ENCODE assay signal across 13 cellular contexts in genomic region chr3:141798455-141798854, GRCh38. TPM values are rescaled to one million over a fixed set of nuclear protein-coding genes. Genes with fewer than 3 reads are reported as not detected.
A peak's percentile ranks its signal among the peaks of the same experiment; 100 is the strongest.
DNase-seq lines count a peak whose midpoint lies in the region; ATAC-seq and TF ChIP-seq lines count a peak whose summit lies in the region.
"Had no signal": no experiment of that assay in that cellular context is flagged by ENCODE, and none has a peak within 500 bp of the region (broad histone marks: within the 10 kb centered on the region; RNA-seq: fewer than 3 reads in every experiment).

No MANE protein-coding gene starts in this region.

- no peak for ATAC-seq in activated CD4-positive, alpha-beta T cell treated with anti-CD3 and anti-CD28 coated beads for 36 hours
- ATAC-seq in body of pancreas (peak; percentile 55), lung (ENCODE audit: insufficient read depth, low FRiP score) (peak; percentile 31)

- H3K9me3 ChIP-seq in body of pancreas: no peaks in the 10 kb centered on the region
- no peaks in the 10 kb centered on the region for H3K9me3 ChIP-seq in lung (ENCODE audit: control insufficient read depth in 2 of 2, insufficient read depth in 1 of 2, low read length in 1 of 2)
- no peaks in the 10 kb centered on the region for H3K9me3 ChIP-seq in stomach smooth muscle (ENCODE audit: control insufficient read depth in 2 of 2, low read length in 2 of 2)
- H3K9me3 ChIP-seq: suprapubic skin had no signal

- no peaks in the 10 kb centered on the region for H3K9me3 Mint-ChIP-seq in activated CD4-positive, alpha-beta T cell treated with anti-CD3 and anti-CD28 coated beads for 36 hours (ENCODE audit: low read depth)

- no peaks in the 10 kb centered on the region for H3K27me3 ChIP-seq in body of pancreas
- H3K27me3 ChIP-seq in lung (ENCODE audit: control insufficient read depth, insufficient read depth): no peaks in the 10 kb centered on the region
- H3K27me3 ChIP-seq in stomach smooth muscle (ENCODE audit: control insufficient read depth in 1 of 2, insufficient read depth in 2 of 2, low read length in 2 of 2): no peaks in the 10 kb centered on the region
- H3K27me3 ChIP-seq: suprapubic skin had no signal

- H3K27ac Mint-ChIP-seq in activated CD4-positive, alpha-beta T cell treated with anti-CD3 and anti-CD28 coated beads for 36 hours: no peak overlapping the region
- H3K27ac Mint-ChIP-seq: HFFc6 had no signal

- H3K9ac ChIP-seq in stomach smooth muscle (ENCODE audit: low read length in 2 of 2): peak overlapping the region; percentile 6 to 64

- 52 to 68% methylated on average over 11 of the region's 11 CpGs for WGBS in body of pancreas, 2 donors
- WGBS in lung, 2 donors: 45 to 68% methylated on average over 11 of the region's 11 CpGs

- TF ChIP-seq CTCF in body of pancreas (IDR thresholded peaks at IDR 0.05): no peak
- TF ChIP-seq CTCF in lung (IDR thresholded peaks at IDR 0.05; ENCODE audit: control extremely low read depth, extremely low read depth): no peak

- no peaks in the 10 kb centered on the region for H3K27me3 Mint-ChIP-seq in activated CD4-positive, alpha-beta T cell treated with anti-CD3 and anti-CD28 coated beads for 36 hours

- peak overlapping the region in 3 of 4 donors; percentile 19 to 60 (median 46) for H3K27ac ChIP-seq in body of pancreas
- peak overlapping the region in 1 of 2 donors; percentile 91 for H3K27ac ChIP-seq in lung (ENCODE audit: low read depth in 1 of 2, low read length in 1 of 2)
- no peak overlapping the region for H3K27ac ChIP-seq in stomach smooth muscle (ENCODE audit: low read length)

- H3K36me3 ChIP-seq in body of pancreas (replicated peaks in 1 of 2; ENCODE audit: insufficient read depth in 1 of 2, low read depth in 2 of 2): no peaks in the 10 kb centered on the region
- H3K36me3 ChIP-seq in lung (ENCODE audit: control insufficient read depth in 2 of 2, insufficient read depth in 2 of 2, low read length in 2 of 2): no peaks in the 10 kb centered on the region
- no peaks in the 10 kb centered on the region for H3K36me3 ChIP-seq in stomach smooth muscle (ENCODE audit: control insufficient read depth in 2 of 2, insufficient read depth in 2 of 2, low read length in 2 of 2)
- H3K36me3 ChIP-seq: suprapubic skin had no signal

- H3K4me3 ChIP-seq in body of pancreas (no peak overlapping the region), lung (no peak overlapping the region), stomach smooth muscle (ENCODE audit: low read length in 2 of 2) (peak overlapping the region in 1 of 2 donors; percentile 29)

- DNase-seq in activated CD4-positive, alpha-beta T cell treated with anti-CD3 and anti-CD28 coated beads for 36 hours: peak; percentile 14
- DNase-seq in activated CD4-positive, alpha-beta T cell treated with anti-CD3 and anti-CD28 coated beads for 4 hours: no peak
- DNase-seq in body of pancreas (peak; percentile 20 to 42 (median 34)), lung (ENCODE audit: low spot score) (no peak), NCI-H1694 (lab: John Stamatoyannopoulos, UW) (no peak), middle frontal gyrus (ENCODE audit: extremely low spot score, low spot score) (no peak), Kasumi-1 (lab: John Stamatoyannopoulos, UW) (no peak)
- DNase-seq: amygdala, HFFc6, NCI-H1436 had no signal

- H3K4me1 ChIP-seq in body of pancreas (peaks cover 26% of the 10 kb centered on the region), lung (ENCODE audit: control insufficient read depth in 2 of 2, insufficient read depth in 2 of 2, low read length in 2 of 2) (peaks cover 0 to 12% of the 10 kb centered on the region in 2 donors), stomach smooth muscle (ENCODE audit: control insufficient read depth, insufficient read depth, low read length) (peaks cover 24% of the 10 kb centered on the region)

- H3K4me3 Mint-ChIP-seq in activated CD4-positive, alpha-beta T cell treated with anti-CD3 and anti-CD28 coated beads for 36 hours: no peak overlapping the region

- intact Hi-C loops in activated CD4-positive, alpha-beta T cell treated with anti-CD3 and anti-CD28 coated beads for 36 hours (cut with DNase I, micrococcal nuclease): loop anchor here (5.0 to 10.0 kb wide), 6 partner anchors 311 to 566 kb away; partner anchors contain the start of genes RASA2 (in 2 of the 2), GK5 (in 1 of the 2), PXYLP1 (in 1 of the 2) and TFDP2 (in 1 of the 2)
- intact Hi-C loops in body of pancreas (cut with DNase I): no loop called here

- CTCF ChIA-PET in activated CD4-positive, alpha-beta T cell treated with anti-CD3 and anti-CD28 coated beads for 36 hours (lab: Charles Lee): interaction anchor here (1.1 kb wide), 1 partner anchor 9 kb away, joined by 3 read pairs; no protein-coding TSS in a partner anchor

- TF ChIP-seq POLR2A in body of pancreas (IDR thresholded peaks at IDR 0.05): no peak

- H3K36me3 Mint-ChIP-seq in activated CD4-positive, alpha-beta T cell treated with anti-CD3 and anti-CD28 coated beads for 36 hours (ENCODE audit: low read depth): no peaks in the 10 kb centered on the region

- peaks cover 52% of the 10 kb centered on the region for H3K4me1 Mint-ChIP-seq in activated CD4-positive, alpha-beta T cell treated with anti-CD3 and anti-CD28 coated beads for 36 hours

- POLR2A ChIA-PET in activated CD4-positive, alpha-beta T cell treated with anti-CD3 and anti-CD28 coated beads for 36 hours (lab: Charles Lee): no interaction called here

RNA-seq across cellular contexts. Expression of gene GRK7, which starts 35.2 kb away (rescaled TPM):
- not detected for total RNA-seq in activated CD4-positive, alpha-beta T cell treated with anti-CD3 and anti-CD28 coated beads for 36 hours
- total RNA-seq in body of pancreas: not detected
- under 1 TPM; 0.06 to 0.12 TPM for total RNA-seq in lung
- polyA plus RNA-seq in lung: under 1 TPM in 1 of 2 donors, not detected in 1; 0.06 TPM
- total RNA-seq: HFFc6, mesenteric fat pad had no signal

Comparison
In these comparisons a context has a peak if more than half of its experiments do, and no peak if none do; other contexts are left out.
1. DNase-seq: peak in activated CD4-positive, alpha-beta T cell treated with anti-CD3 and anti-CD28 coated beads for 36 hours (single experiment) and body of pancreas (4 of 4); none in activated CD4-positive, alpha-beta T cell treated with anti-CD3 and anti-CD28 coated beads for 4 hours (0 of 2), lung (single experiment), NCI-H1694 (single experiment), middle frontal gyrus (single experiment) and Kasumi-1 (0 of 2).